In the genomic region with DNA sequence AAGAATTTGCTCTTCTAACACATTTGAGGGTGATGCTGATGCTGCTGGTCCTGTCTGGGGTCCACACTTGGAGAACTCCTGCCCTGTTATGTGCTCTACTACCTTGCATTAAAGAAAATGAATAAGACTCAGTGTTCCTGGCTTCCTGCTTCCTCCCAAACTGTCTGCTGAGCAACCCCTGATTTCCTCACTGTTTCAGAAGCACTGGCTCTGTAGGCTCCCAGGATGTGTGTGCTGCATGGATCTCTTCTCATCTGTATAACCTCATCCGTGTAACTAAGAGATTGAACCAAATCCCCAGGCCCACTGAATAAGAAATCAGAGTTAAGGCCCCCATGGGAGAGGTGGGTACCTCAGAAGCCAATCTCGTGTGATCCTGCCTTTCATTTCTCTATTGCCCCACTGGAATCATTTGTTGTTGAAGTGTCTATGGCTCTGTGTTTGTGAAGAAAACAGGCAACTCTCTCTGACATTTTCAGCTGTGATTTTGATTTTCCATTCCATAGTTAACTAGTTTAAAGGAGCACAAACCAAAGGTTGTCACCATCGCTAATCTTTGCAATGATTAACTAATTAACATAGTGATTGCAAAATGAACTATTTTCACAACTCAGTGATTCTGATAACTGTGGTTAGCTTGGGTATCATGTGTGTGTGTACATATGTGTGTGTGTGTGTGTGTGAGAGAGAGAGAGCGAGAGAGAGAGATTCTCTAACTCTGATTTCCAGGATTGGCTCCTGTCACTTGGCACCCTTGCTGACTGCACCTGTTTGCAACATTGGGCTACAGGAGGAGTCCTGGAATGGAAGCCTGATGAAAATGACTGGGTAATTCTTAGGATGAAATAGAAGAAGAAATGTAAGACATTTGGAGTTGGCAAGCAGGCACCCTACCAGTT, we compare ENCODE assay signal across 13 cellular contexts.
"Had no signal": no experiment of that assay in that cellular context is flagged by ENCODE, and none has a peak within 500 bp of the region (broad histone marks: within the 10 kb centered on the region; RNA-seq: fewer than 3 reads in every experiment).

No MANE protein-coding gene starts in this region.

- DNase-seq: activated CD4-positive, alpha-beta T cell treated with anti-CD3 and anti-CD28 coated beads, Interleukin-2, amount 50 U/mL, for 1 hour; activated CD4-positive, CD25-positive, alpha-beta regulatory T cell; cerebellar nuclear complex; dermis blood vessel endothelial cell; endodermal cell; glutamatergic neuron; left lung; ovary; stimulated activated CD4-positive, alpha-beta T cell treated with anti-CD3 and anti-CD28 coated beads, Interleukin-2, amount 100 ng/mL, for 24 hours; stimulated activated naive CD4-positive, alpha-beta T cell had no signal

- H3K36me3 Mint-ChIP-seq: activated naive CD4-positive, alpha-beta T cell treated with anti-CD3 and anti-CD28 coated beads, Interleukin-2, amount 50 U/mL, for 72 hours had no signal

- ATAC-seq: activated naive CD4-positive, alpha-beta T cell treated with anti-CD3 and anti-CD28 coated beads, Interleukin-2, amount 50 U/mL, for 72 hours; left lung had no signal

- H3K9me3 ChIP-seq: ovary had no signal

- H3K27me3 ChIP-seq: left lung, ovary had no signal

- H3K36me3 ChIP-seq: left lung, ovary had no signal

- H3K4me1 Mint-ChIP-seq: neural crest cell had no signal

- H3K4me3 Mint-ChIP-seq: endodermal cell, memory B cell, neural crest cell had no signal

- H3K4me3 ChIP-seq: left lung, ovary had no signal

- H3K27me3 Mint-ChIP-seq: memory B cell had no signal

- H3K4me1 ChIP-seq: left lung had no signal

- H3K27ac Mint-ChIP-seq: activated naive CD4-positive, alpha-beta T cell treated with anti-CD3 and anti-CD28 coated beads, Interleukin-2, amount 50 U/mL, for 72 hours; endodermal cell; memory B cell had no signal

- H3K27ac ChIP-seq: left lung, ovary had no signal
